In the genomic region with DNA sequence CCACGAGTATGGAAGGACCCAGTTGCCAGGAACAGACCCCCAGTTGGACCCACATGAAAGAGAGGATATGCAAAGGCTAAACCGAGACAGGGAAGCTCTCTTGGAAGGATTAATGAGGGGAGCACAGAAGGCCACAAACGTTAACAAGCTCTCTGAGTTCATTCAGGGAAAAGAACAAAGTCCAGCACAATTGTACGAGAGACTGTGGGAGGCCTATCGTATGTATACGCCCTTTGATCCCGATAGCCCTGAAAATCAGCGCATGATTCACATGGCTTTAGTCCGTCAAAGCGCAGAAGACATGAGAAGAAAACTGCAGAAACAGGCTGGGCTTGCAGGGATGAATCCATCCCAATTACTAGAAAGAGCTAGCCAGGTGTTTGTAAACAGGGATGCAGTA, we compare ENCODE assay signal across 11 cellular contexts. TPM values are rescaled to one million over a fixed set of nuclear protein-coding genes. Genes with fewer than 3 reads are reported as not detected.
"Had no signal": no experiment of that assay in that cellular context is flagged by ENCODE, and none has a peak within 500 bp of the region (broad histone marks: within the 10 kb centered on the region; RNA-seq: fewer than 3 reads in every experiment).

No MANE protein-coding gene starts in this region.

RNA-seq across cellular contexts. Expression of gene DEFB131A, which starts 8.0 kb away (rescaled TPM):
- total RNA-seq: OCI-LY7, PC-3, PC-9, Peyer's patch, Right ventricle myocardium inferior, Right ventricle myocardium superior, RPMI7951, SJCRH30, SJSA1, SK-MEL-5 had no signal
- polyA plus RNA-seq: SK-N-SH had no signal
